18 cellular contexts compared by ENCODE assay signal in genomic region chr12:61758661-61759060, GRCh38.
DNase-seq lines count a peak whose midpoint lies in the region; ATAC-seq and TF ChIP-seq lines count a peak whose summit lies in the region.
"Had no signal": no experiment of that assay in that cellular context is flagged by ENCODE, and none has a peak within 500 bp of the region (broad histone marks: within the 10 kb centered on the region; RNA-seq: fewer than 3 reads in every experiment).

No MANE protein-coding gene starts in this region.

- ATAC-seq in foreskin keratinocyte: peak; percentile 42
- no peak for ATAC-seq in HG03108 (IDR thresholded peaks at IDR 0.05; ENCODE audit: unreplicated experiment)
- no peak for ATAC-seq in GM21515 (IDR thresholded peaks at IDR 0.05; ENCODE audit: unreplicated experiment)
- ATAC-seq in GM21526 (IDR thresholded peaks at IDR 0.05; ENCODE audit: low FRiP score, unreplicated experiment): no peak

- DNase-seq in A172 (ENCODE audit: low spot score) (peak; percentile 73), M059J (ENCODE audit: low read depth) (peak; percentile 4), ascending aorta (ENCODE audit: low spot score in 2 of 2) (no peak), foreskin keratinocyte (peak in 1 of 2 donors; percentile 33), testis (no peak)
- DNase-seq: 8988T, GDM1, H9, MV-4-11, NCI-H1417 treated with DMSO at 0.1 percent for 48 hours, NCI-H2029, NCI-H2171, NCI-H446 treated with DMSO at 0.1 percent for 48 hours, PC-9 had no signal

- H3K4me3 ChIP-seq in ascending aorta: no peak overlapping the region
- H3K4me3 ChIP-seq in testis: no peak overlapping the region
- H3K4me3 ChIP-seq: BLaER1 treated with 17β-estradiol and CSF1 and Interleukin-3, amounts not matched to agents 10 nM and 100 nM; PC-9 had no signal

- intact Hi-C loops in ascending aorta (cut with DNase I): loop anchor here (10.0 kb wide), 1 partner anchor 366 kb away; no protein-coding TSS in a partner anchor
- intact Hi-C loops in testis (cut with DNase I; ENCODE audit: low total_unique reads): no loop called here

- H3K27ac ChIP-seq in ascending aorta (peak overlapping the region; percentile 55 to 65), foreskin keratinocyte (no peak overlapping the region), testis (no peak overlapping the region)
- H3K27ac ChIP-seq: BLaER1 treated with 17β-estradiol and CSF1 and Interleukin-3, amounts not matched to agents 10 nM and 100 nM; PC-9 had no signal

- H3K9me3 ChIP-seq in ascending aorta (no peaks in the 10 kb centered on the region), testis (no peaks in the 10 kb centered on the region)

- TF ChIP-seq CTCF in ascending aorta (IDR thresholded peaks at IDR 0.05) (no peak), foreskin keratinocyte (conservative IDR thresholded peaks at IDR 0.05) (no peak), testis (IDR thresholded peaks at IDR 0.05) (no peak)

- peaks cover 0 to 2% of the 10 kb centered on the region in 2 donors for H3K4me1 ChIP-seq in ascending aorta
- H3K4me1 ChIP-seq in foreskin keratinocyte: no peaks in the 10 kb centered on the region
- H3K4me1 ChIP-seq in testis: no peaks in the 10 kb centered on the region

- TF ChIP-seq POLR2A in testis (IDR thresholded peaks at IDR 0.05): no peak

- H3K27me3 ChIP-seq in ascending aorta (no peaks in the 10 kb centered on the region), foreskin keratinocyte (no peaks in the 10 kb centered on the region), testis (no peaks in the 10 kb centered on the region)
- H3K27me3 ChIP-seq: BLaER1 treated with 17β-estradiol and CSF1 and Interleukin-3, amounts not matched to agents 10 nM and 100 nM had no signal

- H3K36me3 ChIP-seq in ascending aorta (no peaks in the 10 kb centered on the region), testis (ENCODE audit: low read depth, missing control alignments) (no peaks in the 10 kb centered on the region)
- H3K36me3 ChIP-seq: BLaER1 treated with 17β-estradiol and CSF1 and Interleukin-3, amounts not matched to agents 10 nM and 100 nM had no signal

Comparison
In these comparisons a context has a peak if more than half of its experiments do, and no peak if none do; other contexts are left out.
1. DNase-seq: peak in A172 (single experiment) and M059J (single experiment); none in ascending aorta (0 of 2) and testis (single experiment).
2. H3K27ac ChIP-seq: peak in ascending aorta (2 of 2); none in foreskin keratinocyte (single experiment) and testis (0 of 2).